ENCODE assay signal across 8 cellular contexts in genomic region chr1:44802306-44803061, GRCh38. TPM values are rescaled to one million over a fixed set of nuclear protein-coding genes. Genes with fewer than 3 reads are reported as not detected.
DNase-seq lines count a peak whose midpoint lies in the region; ATAC-seq and TF ChIP-seq lines count a peak whose summit lies in the region.

No MANE protein-coding gene starts in this region.

- no peaks in the 10 kb centered on the region for H3K27me3 Mint-ChIP-seq in activated T-helper 1 cell treated with anti-CD3 and anti-CD28 coated beads, Interleukin-12 subunit alpha, Interleukin-12 subunit beta, Interleukin-2, Interleukin-4 antibody, amounts not matched to agents 30 ng/mL and 10 ng/mL and 1 ng/mL, durations not matched to agents 14 hours and 24 hours and 36 hours (ENCODE audit: insufficient read depth)

- in situ Hi-C loops in gastrocnemius medialis (cut with MboI; ENCODE audit: low sequenced_read_pairs in 4 of 4) = no loop called here

- peaks cover 6% of the 10 kb centered on the region; the same call in 1 of the 2 replicates for H3K27me3 ChIP-seq in H7 (ENCODE audit: control insufficient read depth, insufficient read depth, low read length)
- H3K27me3 ChIP-seq in gastrocnemius medialis = no peaks in the 10 kb centered on the region

- peak overlapping the region; percentile 91 for H3K27ac Mint-ChIP-seq in activated T-helper 1 cell treated with anti-CD3 and anti-CD28 coated beads, Interleukin-12 subunit alpha, Interleukin-12 subunit beta, Interleukin-2, Interleukin-4 antibody, amounts not matched to agents 30 ng/mL and 10 ng/mL and 1 ng/mL, durations not matched to agents 14 hours and 24 hours and 36 hours

- H3K36me3 ChIP-seq in H7 (replicated peaks; ENCODE audit: control insufficient read depth, insufficient read depth, low read length) = peaks cover 18% of the 10 kb centered on the region
- peaks cover 0 to 18% of the 10 kb centered on the region in 2 donors for H3K36me3 ChIP-seq in gastrocnemius medialis

- peaks cover 49% of the 10 kb centered on the region for H3K36me3 Mint-ChIP-seq in activated T-helper 1 cell treated with anti-CD3 and anti-CD28 coated beads, Interleukin-12 subunit alpha, Interleukin-12 subunit beta, Interleukin-2, Interleukin-4 antibody, amounts not matched to agents 30 ng/mL and 10 ng/mL and 1 ng/mL, durations not matched to agents 14 hours and 24 hours and 36 hours (ENCODE audit: low read depth)

- H3K4me3 ChIP-seq in H7 (ENCODE audit: insufficient read depth, low read depth, low read length) (no peak overlapping the region), gastrocnemius medialis (peak overlapping the region in 1 of 4 donors; percentile 74)

- H3K27ac ChIP-seq in gastrocnemius medialis = peak overlapping the region; percentile 66 to 98 (median 92)

- TF ChIP-seq POLR2A in gastrocnemius medialis (IDR thresholded peaks at IDR 0.05) = no peak
- no peak for TF ChIP-seq POLR2A in GM18505 (IDR thresholded peaks at IDR 0.05; ENCODE audit: borderline replicate concordance, extremely low read depth, insufficient read depth, insufficient read length)

- ATAC-seq in gastrocnemius medialis (no peak), GM18505 (IDR thresholded peaks at IDR 0.05; ENCODE audit: unreplicated experiment) (no peak), HG02970 (IDR thresholded peaks at IDR 0.05; ENCODE audit: low FRiP score, unreplicated experiment) (no peak)

- no peak for TF ChIP-seq CTCF in gastrocnemius medialis (IDR thresholded peaks at IDR 0.05 in 4 of 5, conservative IDR thresholded peaks at IDR 0.05 in 1 of 5)

- peaks cover 53% of the 10 kb centered on the region for H3K4me1 Mint-ChIP-seq in activated T-helper 1 cell treated with anti-CD3 and anti-CD28 coated beads, Interleukin-12 subunit alpha, Interleukin-12 subunit beta, Interleukin-2, Interleukin-4 antibody, amounts not matched to agents 30 ng/mL and 10 ng/mL and 1 ng/mL, durations not matched to agents 14 hours and 24 hours and 36 hours (ENCODE audit: low read depth)

- peak overlapping the region; percentile 97 for H3K4me3 Mint-ChIP-seq in activated T-helper 1 cell treated with anti-CD3 and anti-CD28 coated beads, Interleukin-12 subunit alpha, Interleukin-12 subunit beta, Interleukin-2, Interleukin-4 antibody, amounts not matched to agents 30 ng/mL and 10 ng/mL and 1 ng/mL, durations not matched to agents 14 hours and 24 hours and 36 hours

- H3K9me3 ChIP-seq in gastrocnemius medialis = no peaks in the 10 kb centered on the region

- H3K9me3 Mint-ChIP-seq in activated T-helper 1 cell treated with anti-CD3 and anti-CD28 coated beads, Interleukin-12 subunit alpha, Interleukin-12 subunit beta, Interleukin-2, Interleukin-4 antibody, amounts not matched to agents 30 ng/mL and 10 ng/mL and 1 ng/mL, durations not matched to agents 14 hours and 24 hours and 36 hours = no peaks in the 10 kb centered on the region

- intact Hi-C loops in activated T-helper 1 cell treated with anti-CD3 and anti-CD28 coated beads, Interleukin-12 subunit alpha, Interleukin-12 subunit beta, Interleukin-2, Interleukin-4 antibody, amounts not matched to agents 30 ng/mL and 10 ng/mL and 1 ng/mL, durations not matched to agents 14 hours and 24 hours and 36 hours (cut with micrococcal nuclease) = loop anchor here (10.0 kb wide), 1 partner anchor 782 kb away; the partner anchor contains the start of gene NASP
- intact Hi-C loops in head of caudate nucleus (cut with DNase I) (no loop called here), gastrocnemius medialis (cut with DNase I; ENCODE audit: low total_unique reads) (no loop called here)

- DNase-seq in H7 = peak; percentile 43
- DNase-seq in activated T-helper 1 cell treated with anti-CD3 and anti-CD28 coated beads, Interleukin-12 subunit alpha, Interleukin-12 subunit beta, Interleukin-2, Interleukin-4 antibody, amounts not matched to agents 30 ng/mL and 10 ng/mL and 1 ng/mL, durations not matched to agents 14 hours and 24 hours and 36 hours (ENCODE audit: low spot score) = no peak
- DNase-seq in head of caudate nucleus = peak in 28 of 42 donors; percentile 30 to 82 (median 62)
- DNase-seq in gastrocnemius medialis = no peak
- DNase-seq in SKM-1 (lab: John Stamatoyannopoulos, UW; ENCODE audit: unreplicated experiment) = no peak
- DNase-seq in NCI-H2227 treated with DMSO at 0.1 percent for 48 hours (lab: John Stamatoyannopoulos, UW) = no peak

- peaks cover 27 to 49% of the 10 kb centered on the region in 2 donors for H3K4me1 ChIP-seq in gastrocnemius medialis

RNA-seq across cellular contexts. Expression of gene PLK3, which starts 2.3 kb away (rescaled TPM):
- total RNA-seq in H7 (2014; rRNA removed; shearing (Covaris generic)) = 4.9 and 10.1 TPM in 2 replicates
- total RNA-seq in activated T-helper 1 cell treated with anti-CD3 and anti-CD28 coated beads, Interleukin-12 subunit alpha, Interleukin-12 subunit beta, Interleukin-2, Interleukin-4 antibody, amounts not matched to agents 30 ng/mL and 10 ng/mL and 1 ng/mL, durations not matched to agents 14 hours and 24 hours and 36 hours = 208 and 211 TPM in 2 replicates
- 1 to 10 TPM; 1.6 to 4.3 (median 3.6) TPM for total RNA-seq in gastrocnemius medialis

RNA-seq across cellular contexts. Expression of gene DYNLT4, which starts 4.7 kb away (rescaled TPM):
- total RNA-seq in H7 (2014; rRNA removed; shearing (Covaris generic)) = 1.00 TPM in 1 of 2 replicates, not detected in the other
- total RNA-seq in activated T-helper 1 cell treated with anti-CD3 and anti-CD28 coated beads, Interleukin-12 subunit alpha, Interleukin-12 subunit beta, Interleukin-2, Interleukin-4 antibody, amounts not matched to agents 30 ng/mL and 10 ng/mL and 1 ng/mL, durations not matched to agents 14 hours and 24 hours and 36 hours = 0.44 TPM in 1 of 2 replicates, not detected in the other
- not detected for total RNA-seq in gastrocnemius medialis

RNA-seq across cellular contexts. Expression of gene BTBD19, which starts 5.8 kb away (rescaled TPM):
- 0.78 and 1.4 TPM in 2 replicates for total RNA-seq in H7 (2014; rRNA removed; shearing (Covaris generic))
- total RNA-seq in activated T-helper 1 cell treated with anti-CD3 and anti-CD28 coated beads, Interleukin-12 subunit alpha, Interleukin-12 subunit beta, Interleukin-2, Interleukin-4 antibody, amounts not matched to agents 30 ng/mL and 10 ng/mL and 1 ng/mL, durations not matched to agents 14 hours and 24 hours and 36 hours = 22.6 and 24.1 TPM in 2 replicates
- total RNA-seq in gastrocnemius medialis = 1 to 10 TPM in 1 of 4 donors, under 1 TPM in 2, not detected in 1; 0.71 to 1.4 (median 0.91) TPM

RNA-seq across cellular contexts. Expression of gene BEST4, which starts 14.5 kb away (rescaled TPM):
- 0.80 and 1.4 TPM in 2 replicates for total RNA-seq in H7 (2014; rRNA removed; shearing (Covaris generic))
- total RNA-seq in activated T-helper 1 cell treated with anti-CD3 and anti-CD28 coated beads, Interleukin-12 subunit alpha, Interleukin-12 subunit beta, Interleukin-2, Interleukin-4 antibody, amounts not matched to agents 30 ng/mL and 10 ng/mL and 1 ng/mL, durations not matched to agents 14 hours and 24 hours and 36 hours = 0.47 and 0.54 TPM in 2 replicates
- total RNA-seq in gastrocnemius medialis = under 1 TPM in 1 of 4 donors, not detected in 3; 0.32 TPM

RNA-seq across cellular contexts. Expression of gene RPS8, which starts 27.1 kb away (rescaled TPM):
- 3,197 and 3,561 TPM in 2 replicates for total RNA-seq in H7 (2014; rRNA removed; shearing (Covaris generic))
- total RNA-seq in activated T-helper 1 cell treated with anti-CD3 and anti-CD28 coated beads, Interleukin-12 subunit alpha, Interleukin-12 subunit beta, Interleukin-2, Interleukin-4 antibody, amounts not matched to agents 30 ng/mL and 10 ng/mL and 1 ng/mL, durations not matched to agents 14 hours and 24 hours and 36 hours = 2,172 and 2,226 TPM in 2 replicates
- 1,000 to 10,000 TPM; 1,137 to 2,085 (median 1,818) TPM for total RNA-seq in gastrocnemius medialis

Comparison
In these comparisons a context has a peak if more than half of its experiments do, and no peak if none do; other contexts are left out.
1. DNase-seq: peak in H7 (single experiment) and head of caudate nucleus (28 of 42); none in activated T-helper 1 cell treated with anti-CD3 and anti-CD28 coated beads, Interleukin-12 subunit alpha, Interleukin-12 subunit beta, Interleukin-2, Interleukin-4 antibody, amounts not matched to agents 30 ng/mL and 10 ng/mL and 1 ng/mL, durations not matched to agents 14 hours and 24 hours and 36 hours (single experiment), gastrocnemius medialis (0 of 2), SKM-1 (single experiment) and NCI-H2227 treated with DMSO at 0.1 percent for 48 hours (single experiment).
2. RNA of gene PLK3, which starts 2.3 kb away (total RNA-seq): 208 to 211 TPM in activated T-helper 1 cell treated with anti-CD3 and anti-CD28 coated beads, Interleukin-12 subunit alpha, Interleukin-12 subunit beta, Interleukin-2, Interleukin-4 antibody, amounts not matched to agents 30 ng/mL and 10 ng/mL and 1 ng/mL, durations not matched to agents 14 hours and 24 hours and 36 hours; 4.9 to 10.1 TPM in H7 and 1.6 to 4.3 TPM in gastrocnemius medialis; every median in the first group is over 10 times any median in the second.